8 cellular contexts compared by ENCODE assay signal in genomic region chr19:6772028-6772865, GRCh38. TPM values are rescaled to one million over a fixed set of nuclear protein-coding genes. Genes with fewer than 3 reads are reported as not detected.
A peak's percentile ranks its signal among the peaks of the same experiment; 100 is the strongest.
DNase-seq lines count a peak whose midpoint lies in the region; ATAC-seq and TF ChIP-seq lines count a peak whose summit lies in the region.

Gene VAV1, plus strand, starts transcription at chr19:6772708. Its CDS starts 100 bp downstream, at chr19:6772808.

- peak within 1 kb of the TSS; percentile 80 for H3K4me3 ChIP-seq in mucosa of rectum (ENCODE audit: low read length in 2 of 2)
- H3K4me3 ChIP-seq in Caco-2 (ENCODE audit: low read depth, low read length): no peak within 1 kb of the TSS

- H3K27me3 ChIP-seq in mucosa of rectum (ENCODE audit: control insufficient read depth in 2 of 2, insufficient read depth in 2 of 2, low read length in 2 of 2) (no peaks in the 10 kb centered on the region), Caco-2 (replicated peaks; ENCODE audit: control insufficient read depth, insufficient read depth, low read length) (no peaks in the 10 kb centered on the region)

- peak within 1 kb of the TSS; percentile 87 for H3K27ac Mint-ChIP-seq in T-helper 2 cell treated with Interferon-gamma antibody and Interleukin-4, amounts not matched to agents 5 μg/mL and 100 μg/mL, for 36 hours
- H3K27ac Mint-ChIP-seq in activated naive CD8-positive, alpha-beta T cell treated with anti-CD3 and anti-CD28 coated beads, Interleukin-2, amount 50 U/mL, for 24 hours: peak within 1 kb of the TSS; percentile 93
- peak within 1 kb of the TSS; percentile 98 for H3K27ac Mint-ChIP-seq in stimulated activated naive B cell treated with anti-CD40 and anti-IgM and Interleukin-4, amounts not matched to agents 10 μg/mL and 1 μg/mL and 100 μg/mL, for 72 hours
- no peak within 1 kb of the TSS for H3K27ac Mint-ChIP-seq in nephron progenitor cell
- no peak within 1 kb of the TSS for H3K27ac Mint-ChIP-seq in Caco-2 (ENCODE audit: unreplicated experiment)

- POLR2A ChIA-PET in Caco-2 (lab: Charles Lee): interaction anchor here (0.5 kb wide), 1 partner anchor 9 kb away, joined by 3 read pairs; no protein-coding TSS in a partner anchor

- peaks cover 35% of the 10 kb centered on the region for H3K4me1 Mint-ChIP-seq in T-helper 2 cell treated with Interferon-gamma antibody and Interleukin-4, amounts not matched to agents 5 μg/mL and 100 μg/mL, for 36 hours (ENCODE audit: low read depth)
- H3K4me1 Mint-ChIP-seq in activated naive CD8-positive, alpha-beta T cell treated with anti-CD3 and anti-CD28 coated beads, Interleukin-2, amount 50 U/mL, for 24 hours: peaks cover 59% of the 10 kb centered on the region
- H3K4me1 Mint-ChIP-seq in stimulated activated naive B cell treated with anti-CD40 and anti-IgM and Interleukin-4, amounts not matched to agents 10 μg/mL and 1 μg/mL and 100 μg/mL, for 72 hours: peaks cover 41 to 56% of the 10 kb centered on the region in 2 donors
- peaks cover 5% of the 10 kb centered on the region for H3K4me1 Mint-ChIP-seq in nephron progenitor cell
- no peaks in the 10 kb centered on the region for H3K4me1 Mint-ChIP-seq in Caco-2 (ENCODE audit: low read depth, unreplicated experiment)

- peaks cover 11% of the 10 kb centered on the region for H3K9me3 Mint-ChIP-seq in T-helper 2 cell treated with Interferon-gamma antibody and Interleukin-4, amounts not matched to agents 5 μg/mL and 100 μg/mL, for 36 hours
- peaks cover 11% of the 10 kb centered on the region for H3K9me3 Mint-ChIP-seq in activated naive CD8-positive, alpha-beta T cell treated with anti-CD3 and anti-CD28 coated beads, Interleukin-2, amount 50 U/mL, for 24 hours
- H3K9me3 Mint-ChIP-seq in stimulated activated naive B cell treated with anti-CD40 and anti-IgM and Interleukin-4, amounts not matched to agents 10 μg/mL and 1 μg/mL and 100 μg/mL, for 72 hours: peaks cover 8 to 18% of the 10 kb centered on the region in 2 donors
- H3K9me3 Mint-ChIP-seq in nephron progenitor cell (peaks cover 20% of the 10 kb centered on the region), Caco-2 (ENCODE audit: unreplicated experiment) (peaks cover 16% of the 10 kb centered on the region)

- H3K36me3 ChIP-seq in mucosa of rectum (ENCODE audit: control insufficient read depth in 2 of 2, insufficient read depth in 2 of 2, low read length in 2 of 2): no peaks in the 10 kb centered on the region
- no peaks in the 10 kb centered on the region for H3K36me3 ChIP-seq in Caco-2 (ENCODE audit: control insufficient read depth, insufficient read depth, low read length)

- H3K9ac ChIP-seq in mucosa of rectum (ENCODE audit: low read depth in 1 of 2, low read length in 2 of 2): peak within 1 kb of the TSS; percentile 77 to 78

- DNase-seq in CMK (ENCODE audit: low read depth) (peak; percentile 91), nephron progenitor cell (no peak), Caco-2 (no peak)
- DNase-seq in T-helper 2 cell treated with Interferon-gamma antibody and Interleukin-4, amounts not matched to agents 5 μg/mL and 100 μg/mL, for 36 hours (ENCODE audit: low spot score): peak; percentile 74
- peak; percentile 80 for DNase-seq in activated naive CD8-positive, alpha-beta T cell treated with anti-CD3 and anti-CD28 coated beads, Interleukin-2, amount 50 U/mL, for 24 hours
- DNase-seq in stimulated activated naive B cell treated with anti-CD40 and anti-IgM and Interleukin-4, amounts not matched to agents 10 μg/mL and 1 μg/mL and 100 μg/mL, for 72 hours: peak; percentile 82

- H3K4me3 Mint-ChIP-seq in T-helper 2 cell treated with Interferon-gamma antibody and Interleukin-4, amounts not matched to agents 5 μg/mL and 100 μg/mL, for 36 hours: peak within 1 kb of the TSS; percentile 97
- peak within 1 kb of the TSS; percentile 90 for H3K4me3 Mint-ChIP-seq in activated naive CD8-positive, alpha-beta T cell treated with anti-CD3 and anti-CD28 coated beads, Interleukin-2, amount 50 U/mL, for 24 hours
- peak within 1 kb of the TSS; percentile 92 to 94 for H3K4me3 Mint-ChIP-seq in stimulated activated naive B cell treated with anti-CD40 and anti-IgM and Interleukin-4, amounts not matched to agents 10 μg/mL and 1 μg/mL and 100 μg/mL, for 72 hours
- H3K4me3 Mint-ChIP-seq in nephron progenitor cell (no peak within 1 kb of the TSS), Caco-2 (ENCODE audit: unreplicated experiment) (no peak within 1 kb of the TSS)

- H3K9me3 ChIP-seq in mucosa of rectum (ENCODE audit: control insufficient read depth in 2 of 2, low read length in 2 of 2): no peaks in the 10 kb centered on the region
- H3K9me3 ChIP-seq in Caco-2: no peaks in the 10 kb centered on the region

- peak; percentile 39 for ATAC-seq in HG02798 (IDR thresholded peaks at IDR 0.05; ENCODE audit: poor library complexity, unreplicated experiment)
- peak; percentile 55 for ATAC-seq in activated naive CD8-positive, alpha-beta T cell treated with anti-CD3 and anti-CD28 coated beads, Interleukin-2, amount 50 U/mL, for 24 hours
- ATAC-seq in stimulated activated naive B cell treated with anti-CD40 and anti-IgM and Interleukin-4, amounts not matched to agents 10 μg/mL and 1 μg/mL and 100 μg/mL, for 72 hours (replicated peaks): peak; percentile 74 to 77

- TF ChIP-seq CTCF in nephron progenitor cell (IDR thresholded peaks at IDR 0.05) (no peak), Caco-2 (IDR thresholded peaks at IDR 0.05; ENCODE audit: insufficient read depth in 1 of 2, low read depth in 1 of 2, low read length in 1 of 2, severe bottlenecking in 1 of 2, unreplicated experiment in 1 of 2) (peak in 1 of 2 experiments; percentile 12)

- CTCF ChIA-PET in Caco-2 (lab: Charles Lee): interaction anchor here (0.5 to 0.6 kb wide), 2 partner anchors 112 to 785 kb away, joined by 3 read pairs; no protein-coding TSS in a partner anchor

- H3K27ac ChIP-seq in mucosa of rectum (ENCODE audit: low read depth in 2 of 2, low read length in 2 of 2): peak within 1 kb of the TSS; percentile 47 to 75

- BruUV-seq in Caco-2 (replicated peaks; lab: Mats Ljungman, UMichigan): no TSS peak

- intact Hi-C loops in Caco-2 (cut with micrococcal nuclease; ENCODE audit: unreplicated experiment): no loop called here

- H3K4me1 ChIP-seq in mucosa of rectum (ENCODE audit: control insufficient read depth in 2 of 2, insufficient read depth in 2 of 2, low read length in 2 of 2): peaks cover 12 to 17% of the 10 kb centered on the region in 2 donors
- H3K4me1 ChIP-seq in Caco-2: peaks cover 4% of the 10 kb centered on the region; the same call in 1 of the 2 replicates

- no peaks in the 10 kb centered on the region for H3K27me3 Mint-ChIP-seq in T-helper 2 cell treated with Interferon-gamma antibody and Interleukin-4, amounts not matched to agents 5 μg/mL and 100 μg/mL, for 36 hours (ENCODE audit: low read depth)
- H3K27me3 Mint-ChIP-seq in activated naive CD8-positive, alpha-beta T cell treated with anti-CD3 and anti-CD28 coated beads, Interleukin-2, amount 50 U/mL, for 24 hours: no peaks in the 10 kb centered on the region
- no peaks in the 10 kb centered on the region for H3K27me3 Mint-ChIP-seq in stimulated activated naive B cell treated with anti-CD40 and anti-IgM and Interleukin-4, amounts not matched to agents 10 μg/mL and 1 μg/mL and 100 μg/mL, for 72 hours
- H3K27me3 Mint-ChIP-seq in nephron progenitor cell (ENCODE audit: low read depth, poor library complexity): peaks cover 30% of the 10 kb centered on the region
- no peaks in the 10 kb centered on the region for H3K27me3 Mint-ChIP-seq in Caco-2 (ENCODE audit: insufficient read depth, unreplicated experiment)

- H3K36me3 Mint-ChIP-seq in T-helper 2 cell treated with Interferon-gamma antibody and Interleukin-4, amounts not matched to agents 5 μg/mL and 100 μg/mL, for 36 hours (ENCODE audit: low read depth): peaks cover 31% of the 10 kb centered on the region
- H3K36me3 Mint-ChIP-seq in activated naive CD8-positive, alpha-beta T cell treated with anti-CD3 and anti-CD28 coated beads, Interleukin-2, amount 50 U/mL, for 24 hours (ENCODE audit: low read depth): peaks cover 26% of the 10 kb centered on the region
- peaks cover 24 to 28% of the 10 kb centered on the region in 2 donors for H3K36me3 Mint-ChIP-seq in stimulated activated naive B cell treated with anti-CD40 and anti-IgM and Interleukin-4, amounts not matched to agents 10 μg/mL and 1 μg/mL and 100 μg/mL, for 72 hours
- H3K36me3 Mint-ChIP-seq in nephron progenitor cell (ENCODE audit: low read depth) (no peaks in the 10 kb centered on the region), Caco-2 (ENCODE audit: insufficient read depth, unreplicated experiment) (peaks cover 21% of the 10 kb centered on the region)

RNA-seq across cellular contexts. Expression of gene VAV1, which starts in this region (rescaled TPM):
- not detected in 2 replicates for total RNA-seq in Caco-2 (2022)

Comparison
In these comparisons a context has a peak if more than half of its experiments do, and no peak if none do; other contexts are left out.
1. DNase-seq: peak in CMK (single experiment), T-helper 2 cell treated with Interferon-gamma antibody and Interleukin-4, amounts not matched to agents 5 μg/mL and 100 μg/mL, for 36 hours (single experiment), activated naive CD8-positive, alpha-beta T cell treated with anti-CD3 and anti-CD28 coated beads, Interleukin-2, amount 50 U/mL, for 24 hours (single experiment) and stimulated activated naive B cell treated with anti-CD40 and anti-IgM and Interleukin-4, amounts not matched to agents 10 μg/mL and 1 μg/mL and 100 μg/mL, for 72 hours (single experiment); none in nephron progenitor cell (single experiment) and Caco-2 (0 of 2).
2. H3K27ac Mint-ChIP-seq: peak in T-helper 2 cell treated with Interferon-gamma antibody and Interleukin-4, amounts not matched to agents 5 μg/mL and 100 μg/mL, for 36 hours (single experiment), activated naive CD8-positive, alpha-beta T cell treated with anti-CD3 and anti-CD28 coated beads, Interleukin-2, amount 50 U/mL, for 24 hours (single experiment) and stimulated activated naive B cell treated with anti-CD40 and anti-IgM and Interleukin-4, amounts not matched to agents 10 μg/mL and 1 μg/mL and 100 μg/mL, for 72 hours (single experiment); none in nephron progenitor cell (single experiment) and Caco-2 (single experiment).
3. H3K4me3 Mint-ChIP-seq: peak in T-helper 2 cell treated with Interferon-gamma antibody and Interleukin-4, amounts not matched to agents 5 μg/mL and 100 μg/mL, for 36 hours (single experiment), activated naive CD8-positive, alpha-beta T cell treated with anti-CD3 and anti-CD28 coated beads, Interleukin-2, amount 50 U/mL, for 24 hours (single experiment) and stimulated activated naive B cell treated with anti-CD40 and anti-IgM and Interleukin-4, amounts not matched to agents 10 μg/mL and 1 μg/mL and 100 μg/mL, for 72 hours (2 of 2); none in nephron progenitor cell (single experiment) and Caco-2 (single experiment).
4. Peak in every context shown above with its lines, with median percentiles within 50 percentile points of each other: ATAC-seq.